Comparison of ENCODE assay signal across 24 cellular contexts in the genomic region with DNA sequence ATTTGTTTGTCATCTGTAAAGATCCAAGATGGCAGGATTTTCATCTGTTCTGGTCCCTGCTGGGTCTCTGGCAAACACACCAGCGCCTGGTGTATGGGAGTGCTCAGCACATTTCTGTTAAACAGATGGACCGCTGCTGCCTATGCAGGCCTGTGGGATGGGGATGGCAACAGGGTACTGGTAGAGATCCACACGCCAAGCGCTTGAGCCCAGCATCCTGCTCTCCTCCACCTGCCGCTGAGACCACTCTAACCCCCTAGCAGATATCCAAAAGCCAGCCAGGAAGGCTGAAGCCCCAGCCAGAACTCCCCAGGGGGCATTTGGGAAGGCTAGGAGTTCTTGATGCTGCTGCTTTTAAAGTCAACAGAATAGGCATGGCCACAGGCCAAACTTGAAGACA.
"Had no signal": no experiment of that assay in that cellular context is flagged by ENCODE, and none has a peak within 500 bp of the region (broad histone marks: within the 10 kb centered on the region; RNA-seq: fewer than 3 reads in every experiment).

No MANE protein-coding gene starts in this region.

- H3K9me3 ChIP-seq: body of pancreas had no signal

- H3K27ac ChIP-seq: ascending aorta, body of pancreas, VCaP had no signal

- H3K27ac Mint-ChIP-seq: activated CD4-positive, alpha-beta memory T cell treated with anti-CD3 and anti-CD28 coated beads, Interleukin-2, amount 10 ng/mL, durations not matched to agents 7 days and 5 days; activated CD4-positive, alpha-beta T cell treated with anti-CD3 and anti-CD28 coated beads for 36 hours; activated naive CD4-positive, alpha-beta T cell treated with anti-CD3 and anti-CD28 coated beads for 36 hours; activated T-helper 17 cell treated with anti-CD3 and anti-CD28 coated beads, Interleukin-2, amount 50 U/mL, for 72 hours; T-cell had no signal

- DNase-seq: activated CD4-positive, alpha-beta memory T cell treated with anti-CD3 and anti-CD28 coated beads, Interleukin-2, amount 10 ng/mL, durations not matched to agents 7 days and 5 days; activated CD4-positive, alpha-beta T cell treated with anti-CD3 and anti-CD28 coated beads for 36 hours; activated CD4-positive, alpha-beta T cell treated with anti-CD3 and anti-CD28 coated beads, Interleukin-2, amount 50 U/mL, for 1 hour; activated gamma-delta T cell; activated naive CD4-positive, alpha-beta T cell treated with anti-CD3 and anti-CD28 coated beads for 36 hours; activated T-cell treated with anti-CD3 and anti-CD28 coated beads for 4 hours; activated T-cell treated with anti-CD3 and anti-CD28 coated beads, Interleukin-2, amount 50 U/mL, for 48 hours; amniotic stem cell; body of pancreas; central memory CD4-positive, alpha-beta T cell; KBM-7; NCI-H1048; NCI-H146; NCI-H187 treated with DMSO at 0.1 percent for 48 hours; NCI-H2081 treated with DMSO at 0.1 percent for 48 hours; NCI-H2227 treated with DMSO at 0.1 percent for 48 hours; NCI-H446 treated with DMSO at 0.1 percent for 48 hours; NCI-H524 treated with DMSO at 0.1 percent for 48 hours; NCI-H748 treated with DMSO at 0.1 percent for 48 hours; SIG-M5; T-cell had no signal

- ATAC-seq: activated CD4-positive, alpha-beta T cell treated with anti-CD3 and anti-CD28 coated beads for 36 hours; activated T-helper 17 cell treated with anti-CD3 and anti-CD28 coated beads, Interleukin-2, amount 50 U/mL, for 72 hours; body of pancreas; T-cell had no signal

- H3K4me3 ChIP-seq: ascending aorta, body of pancreas had no signal

- H3K4me3 Mint-ChIP-seq: activated CD4-positive, alpha-beta memory T cell treated with anti-CD3 and anti-CD28 coated beads, Interleukin-2, amount 10 ng/mL, durations not matched to agents 7 days and 5 days; activated CD4-positive, alpha-beta T cell treated with anti-CD3 and anti-CD28 coated beads for 36 hours; activated naive CD4-positive, alpha-beta T cell treated with anti-CD3 and anti-CD28 coated beads for 36 hours; activated T-helper 17 cell treated with anti-CD3 and anti-CD28 coated beads, Interleukin-2, amount 50 U/mL, for 72 hours; T-cell had no signal

- H3K27me3 ChIP-seq: ascending aorta, body of pancreas had no signal

- H3K27me3 Mint-ChIP-seq: activated CD4-positive, alpha-beta memory T cell treated with anti-CD3 and anti-CD28 coated beads, Interleukin-2, amount 10 ng/mL, durations not matched to agents 7 days and 5 days; activated CD4-positive, alpha-beta T cell treated with anti-CD3 and anti-CD28 coated beads for 36 hours; activated T-helper 17 cell treated with anti-CD3 and anti-CD28 coated beads, Interleukin-2, amount 50 U/mL, for 72 hours; T-cell had no signal
